In the genomic region with DNA sequence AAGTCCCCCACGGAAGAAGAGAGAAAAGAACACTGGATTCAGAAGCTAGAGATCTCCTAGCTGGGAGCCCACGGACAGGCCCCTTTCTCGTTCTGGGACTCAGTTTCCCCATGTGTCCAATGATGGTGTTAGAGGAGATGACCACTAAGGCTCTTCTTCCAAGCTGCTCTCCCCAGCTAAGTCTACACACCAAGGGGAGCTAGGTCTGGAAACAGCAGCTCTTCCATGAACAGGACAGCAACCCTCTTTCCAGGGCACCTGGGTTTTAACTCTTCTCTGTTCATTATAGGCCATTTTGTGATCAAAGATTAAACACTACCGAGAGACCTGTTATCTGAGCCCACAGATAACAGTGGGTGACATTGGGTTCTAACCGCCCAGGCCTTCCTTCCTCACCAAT, we compare ENCODE assay signal across 12 cellular contexts.
A peak's percentile ranks its signal among the peaks of the same experiment; 100 is the strongest.
DNase-seq lines count a peak whose midpoint lies in the region; TF ChIP-seq lines count a peak whose summit lies in the region.
"Had no signal": no experiment of that assay in that cellular context is flagged by ENCODE, and none has a peak within 500 bp of the region (broad histone marks: within the 10 kb centered on the region; RNA-seq: fewer than 3 reads in every experiment).

No MANE protein-coding gene starts in this region.

- H3K27me3 ChIP-seq in esophagus squamous epithelium: no peaks in the 10 kb centered on the region
- no peaks in the 10 kb centered on the region for H3K27me3 ChIP-seq in stomach
- H3K27me3 ChIP-seq: right lobe of liver had no signal

- DNase-seq in T-helper 2 cell treated with Interferon-gamma antibody and Interleukin-4, amounts not matched to agents 5 μg/mL and 100 μg/mL, for 36 hours (ENCODE audit: low spot score): no peak
- DNase-seq in T-helper 2 cell: no peak
- DNase-seq in activated CD4-positive, alpha-beta memory T cell treated with anti-CD3 and anti-CD28 coated beads for 36 hours: no peak
- DNase-seq in esophagus squamous epithelium (lab: John Stamatoyannopoulos, UW): no peak
- DNase-seq in stomach: no peak
- no peak for DNase-seq in NCI-H2196 (lab: John Stamatoyannopoulos, UW; ENCODE audit: unreplicated experiment)
- DNase-seq in retina: no peak
- no peak for DNase-seq in COLO668 (lab: John Stamatoyannopoulos, UW; ENCODE audit: unreplicated experiment)
- DNase-seq: 8988T, KG1, NCI-H1930, right lobe of liver had no signal

- H3K27ac Mint-ChIP-seq in T-helper 2 cell treated with Interferon-gamma antibody and Interleukin-4, amounts not matched to agents 5 μg/mL and 100 μg/mL, for 36 hours: peak overlapping the region; percentile 93
- peak overlapping the region; percentile 81 for H3K27ac Mint-ChIP-seq in activated CD4-positive, alpha-beta memory T cell treated with anti-CD3 and anti-CD28 coated beads for 36 hours

- POLR2A ChIA-PET in activated CD4-positive, alpha-beta memory T cell treated with anti-CD3 and anti-CD28 coated beads for 36 hours (lab: Charles Lee): interaction anchor here (1.4 kb wide), 1 partner anchor 120 kb away, joined by 3 read pairs; the partner anchor contains the start of gene SSBP3

- TF ChIP-seq POLR2A in esophagus squamous epithelium (IDR thresholded peaks at IDR 0.05) (no peak), stomach (IDR thresholded peaks at IDR 0.05) (no peak)

- TF ChIP-seq CTCF in esophagus squamous epithelium (IDR thresholded peaks at IDR 0.05) (no peak), stomach (IDR thresholded peaks at IDR 0.05) (no peak)

- H3K36me3 ChIP-seq in esophagus squamous epithelium: peaks cover 0 to 5% (median 0%) of the 10 kb centered on the region in 3 donors
- H3K36me3 ChIP-seq in stomach: no peaks in the 10 kb centered on the region
- H3K36me3 ChIP-seq: right lobe of liver had no signal

- H3K36me3 Mint-ChIP-seq in T-helper 2 cell treated with Interferon-gamma antibody and Interleukin-4, amounts not matched to agents 5 μg/mL and 100 μg/mL, for 36 hours (ENCODE audit: low read depth): peaks cover 16% of the 10 kb centered on the region
- no peaks in the 10 kb centered on the region for H3K36me3 Mint-ChIP-seq in activated CD4-positive, alpha-beta memory T cell treated with anti-CD3 and anti-CD28 coated beads for 36 hours

- peaks cover 29 to 84% (median 55%) of the 10 kb centered on the region in 3 donors for H3K4me1 ChIP-seq in esophagus squamous epithelium
- H3K4me1 ChIP-seq in stomach: peaks cover 69 to 98% (median 85%) of the 10 kb centered on the region in 4 donors

- peaks cover 73% of the 10 kb centered on the region for H3K4me1 Mint-ChIP-seq in T-helper 2 cell treated with Interferon-gamma antibody and Interleukin-4, amounts not matched to agents 5 μg/mL and 100 μg/mL, for 36 hours (ENCODE audit: low read depth)
- H3K4me1 Mint-ChIP-seq in activated CD4-positive, alpha-beta memory T cell treated with anti-CD3 and anti-CD28 coated beads for 36 hours (ENCODE audit: low read depth): peaks cover 73% of the 10 kb centered on the region

- H3K9me3 ChIP-seq in esophagus squamous epithelium (no peaks in the 10 kb centered on the region), stomach (no peaks in the 10 kb centered on the region)
- H3K9me3 ChIP-seq: right lobe of liver had no signal

- H3K27ac ChIP-seq in esophagus squamous epithelium (peak overlapping the region in 3 of 4 donors; percentile 75 to 87 (median 84)), stomach (peak overlapping the region; percentile 1 to 87 (median 81))

- no peaks in the 10 kb centered on the region for H3K9me3 Mint-ChIP-seq in T-helper 2 cell treated with Interferon-gamma antibody and Interleukin-4, amounts not matched to agents 5 μg/mL and 100 μg/mL, for 36 hours
- H3K9me3 Mint-ChIP-seq in activated CD4-positive, alpha-beta memory T cell treated with anti-CD3 and anti-CD28 coated beads for 36 hours: no peaks in the 10 kb centered on the region

- H3K4me3 ChIP-seq in esophagus squamous epithelium (no peak overlapping the region), stomach (no peak overlapping the region)
- H3K4me3 ChIP-seq: right lobe of liver had no signal

- CTCF ChIA-PET in activated CD4-positive, alpha-beta memory T cell treated with anti-CD3 and anti-CD28 coated beads for 36 hours (lab: Charles Lee): interaction anchor here (1.0 to 1.5 kb wide), 3 partner anchors 17 to 204 kb away, joined by 3 to 4 read pairs (median 3); no protein-coding TSS in a partner anchor

- intact Hi-C loops in activated CD4-positive, alpha-beta memory T cell treated with anti-CD3 and anti-CD28 coated beads for 36 hours (cut with micrococcal nuclease): loop anchor here (2.0 to 10.0 kb wide), 5 partner anchors 55 to 509 kb away; partner anchors contain the start of gene SSBP3
- intact Hi-C loops in esophagus squamous epithelium (cut with DNase I): no loop called here
- intact Hi-C loops in stomach (cut with DNase I; ENCODE audit: low total_unique reads): no loop called here

- peak overlapping the region; percentile 79 for H3K4me3 Mint-ChIP-seq in T-helper 2 cell treated with Interferon-gamma antibody and Interleukin-4, amounts not matched to agents 5 μg/mL and 100 μg/mL, for 36 hours
- H3K4me3 Mint-ChIP-seq in activated CD4-positive, alpha-beta memory T cell treated with anti-CD3 and anti-CD28 coated beads for 36 hours: peak overlapping the region; percentile 50

- WGBS in esophagus squamous epithelium, 2 donors: 95 to 100% methylated on average over 3 to 4 of the region's 5 CpGs
- 63 to 73% (median 65%) methylated on average over 5 of the region's 5 CpGs for WGBS in stomach, 5 donors

- H3K27me3 Mint-ChIP-seq in T-helper 2 cell treated with Interferon-gamma antibody and Interleukin-4, amounts not matched to agents 5 μg/mL and 100 μg/mL, for 36 hours (ENCODE audit: low read depth): no peaks in the 10 kb centered on the region
- H3K27me3 Mint-ChIP-seq in activated CD4-positive, alpha-beta memory T cell treated with anti-CD3 and anti-CD28 coated beads for 36 hours: no peaks in the 10 kb centered on the region

- no peak for TF ChIP-seq EP300 in stomach (IDR thresholded peaks at IDR 0.05)
